Comparison of ENCODE assay signal across 9 cellular contexts in genomic region chr14:99244960-99245340, GRCh38. TPM values are rescaled to one million over a fixed set of nuclear protein-coding genes. Genes with fewer than 3 reads are reported as not detected.
DNase-seq lines count a peak whose midpoint lies in the region; ATAC-seq, FAIRE-seq and TF ChIP-seq lines count a peak whose summit lies in the region.
"Had no signal": no experiment of that assay in that cellular context is flagged by ENCODE, and none has a peak within 500 bp of the region (broad histone marks: within the 10 kb centered on the region; RNA-seq: fewer than 3 reads in every experiment).

No MANE protein-coding gene starts in this region.

- CTCF ChIA-PET in activated naive CD4-positive, alpha-beta T cell treated with anti-CD3 and anti-CD28 coated beads, Interleukin-2, amount 10 ng/mL, durations not matched to agents 7 days and 5 days (lab: Charles Lee), result interaction anchor here (1.1 to 8.9 kb wide), 4 partner anchors 11 to 57 kb away, joined by 4 to 65 read pairs (median 4); no protein-coding TSS in a partner anchor

- H3K27ac ChIP-seq in astrocyte (ENCODE audit: low read depth, low read length), result no peak overlapping the region
- H3K27ac ChIP-seq in lower lobe of right lung, result peak overlapping the region; percentile 24
- peak overlapping the region; percentile 71 to 93 (median 84) for H3K27ac ChIP-seq in thyroid gland
- no peak overlapping the region for H3K27ac ChIP-seq in GM23248

- H3K4me1 Mint-ChIP-seq in activated naive CD4-positive, alpha-beta T cell treated with anti-CD3 and anti-CD28 coated beads, Interleukin-2, amount 10 ng/mL, durations not matched to agents 7 days and 5 days, result peaks cover 86% of the 10 kb centered on the region
- H3K4me1 Mint-ChIP-seq in astrocyte (ENCODE audit: low read depth, unreplicated experiment), result peaks cover 3% of the 10 kb centered on the region

- H3K9ac ChIP-seq in astrocyte (ENCODE audit: low read length), result no peak overlapping the region
- no peak overlapping the region for H3K9ac ChIP-seq in GM23248

- peak overlapping the region; percentile 81 for H3K4me3 Mint-ChIP-seq in activated naive CD4-positive, alpha-beta T cell treated with anti-CD3 and anti-CD28 coated beads, Interleukin-2, amount 10 ng/mL, durations not matched to agents 7 days and 5 days
- H3K4me3 Mint-ChIP-seq in astrocyte (ENCODE audit: unreplicated experiment), result peak overlapping the region; percentile 62

- H3K4me3 ChIP-seq in astrocyte (ENCODE audit: insufficient read depth, low read depth, low read length), result no peak overlapping the region
- no peak overlapping the region for H3K4me3 ChIP-seq in lower lobe of right lung
- H3K4me3 ChIP-seq in thyroid gland (replicated peaks in 1 of 3), result peak overlapping the region in 1 of 3 donors; percentile 29
- no peak overlapping the region for H3K4me3 ChIP-seq in GM23248

- H3K9me2 ChIP-seq in GM23248 (ENCODE audit: insufficient read depth), result no peaks in the 10 kb centered on the region

- intact Hi-C loops in lower lobe of right lung (cut with DNase I) (no loop called here), thyroid gland (cut with DNase I) (no loop called here)

- DNase-seq in activated naive CD4-positive, alpha-beta T cell treated with anti-CD3 and anti-CD28 coated beads, Interleukin-2, amount 10 ng/mL, durations not matched to agents 7 days and 5 days, result no peak
- DNase-seq in activated naive CD4-positive, alpha-beta T cell treated with anti-CD3 and anti-CD28 coated beads, Interleukin-2, amount 50 U/mL, for 16 hours, result no peak
- DNase-seq in astrocyte (ENCODE audit: low read depth) (no peak), lower lobe of right lung (no peak), thyroid gland (peak; percentile 49 to 52), GM23248 (no peak), Ammon's horn (ENCODE audit: low spot score) (no peak)
- DNase-seq: NCI-H226 had no signal

- peak overlapping the region; percentile 97 for H3K27ac Mint-ChIP-seq in activated naive CD4-positive, alpha-beta T cell treated with anti-CD3 and anti-CD28 coated beads, Interleukin-2, amount 10 ng/mL, durations not matched to agents 7 days and 5 days
- no peak overlapping the region for H3K27ac Mint-ChIP-seq in astrocyte (ENCODE audit: unreplicated experiment)

- H2AFZ ChIP-seq in astrocyte (ENCODE audit: low read depth, low read length), result no peak overlapping the region
- no peak overlapping the region for H2AFZ ChIP-seq in GM23248

- TF ChIP-seq CTCF in astrocyte (IDR thresholded peaks at IDR 0.05; ENCODE audit: insufficient read depth, low read depth, low read length) (no peak), lower lobe of right lung (IDR thresholded peaks at IDR 0.05) (no peak), thyroid gland (IDR thresholded peaks at IDR 0.05) (no peak)

- H4K20me1 ChIP-seq in astrocyte (ENCODE audit: insufficient read depth, low read length) (peaks cover 4% of the 10 kb centered on the region), GM23248 (ENCODE audit: insufficient read depth) (no peaks in the 10 kb centered on the region)

- H3K9me3 ChIP-seq in astrocyte (ENCODE audit: insufficient read depth, low read depth, low read length) (no peaks in the 10 kb centered on the region), lower lobe of right lung (no peaks in the 10 kb centered on the region), thyroid gland (no peaks in the 10 kb centered on the region), GM23248 (ENCODE audit: low read depth) (no peaks in the 10 kb centered on the region)

- H3K4me1 ChIP-seq in astrocyte (ENCODE audit: insufficient read depth, low read length) (peaks cover 6% of the 10 kb centered on the region), lower lobe of right lung (no peaks in the 10 kb centered on the region), thyroid gland (peaks cover 27 to 49% of the 10 kb centered on the region in 2 donors), GM23248 (ENCODE audit: insufficient read depth) (no peaks in the 10 kb centered on the region)

- H3K27me3 ChIP-seq in astrocyte (ENCODE audit: insufficient read depth, low read length) (peaks cover 37% of the 10 kb centered on the region), lower lobe of right lung (ENCODE audit: low read depth) (peaks cover 64% of the 10 kb centered on the region), thyroid gland (no peaks in the 10 kb centered on the region), GM23248 (replicated peaks; ENCODE audit: insufficient read depth) (peaks cover 41% of the 10 kb centered on the region)

- FAIRE-seq in astrocyte (lab: Jason Lieb, UNC), result no peak

- H3K9me3 Mint-ChIP-seq in activated naive CD4-positive, alpha-beta T cell treated with anti-CD3 and anti-CD28 coated beads, Interleukin-2, amount 10 ng/mL, durations not matched to agents 7 days and 5 days, result no peaks in the 10 kb centered on the region
- H3K9me3 Mint-ChIP-seq in astrocyte (ENCODE audit: unreplicated experiment), result no peaks in the 10 kb centered on the region

- 25 to 30% methylated on average over 5 of the region's 5 CpGs for WGBS in thyroid gland, 2 donors
- whole genome bisulfite sequencing in GM23248 (ENCODE audit: low coverage in 1 of 2, low lambda C conversion rate in 2 of 2, missing lambda C conversion rate in 2 of 2), 2 experiments, result 64 to 66% methylated on average over 5 of the region's 5 CpGs

- no peak for ATAC-seq in lower lobe of right lung
- no peak for ATAC-seq in GM18519 (IDR thresholded peaks at IDR 0.05; ENCODE audit: low FRiP score, unreplicated experiment)

- H3F3A ChIP-seq in GM23248 (ENCODE audit: insufficient read depth), result no peaks in the 10 kb centered on the region

- no peaks in the 10 kb centered on the region for H3K27me3 Mint-ChIP-seq in activated naive CD4-positive, alpha-beta T cell treated with anti-CD3 and anti-CD28 coated beads, Interleukin-2, amount 10 ng/mL, durations not matched to agents 7 days and 5 days
- peaks cover 56% of the 10 kb centered on the region for H3K27me3 Mint-ChIP-seq in astrocyte (ENCODE audit: low read depth, unreplicated experiment)

- in situ Hi-C loops in GM23248 (cut with MboI), result no loop called here

- no peak overlapping the region for H3K4me2 ChIP-seq in astrocyte (ENCODE audit: low read length)
- no peak overlapping the region for H3K4me2 ChIP-seq in GM23248 (ENCODE audit: unreplicated experiment)

- peak in 1 of 2 donors; percentile 6 for TF ChIP-seq POLR2A in thyroid gland (IDR thresholded peaks at IDR 0.05)

- H3K36me3 ChIP-seq in astrocyte (ENCODE audit: insufficient read depth, low read length) (no peaks in the 10 kb centered on the region), lower lobe of right lung (no peaks in the 10 kb centered on the region), thyroid gland (no peaks in the 10 kb centered on the region), GM23248 (ENCODE audit: low read depth) (no peaks in the 10 kb centered on the region)

- H3K79me2 ChIP-seq in astrocyte (ENCODE audit: insufficient read depth, low read length), result no peaks in the 10 kb centered on the region
- no peaks in the 10 kb centered on the region for H3K79me2 ChIP-seq in GM23248 (ENCODE audit: insufficient read depth)

- H3K36me3 Mint-ChIP-seq in activated naive CD4-positive, alpha-beta T cell treated with anti-CD3 and anti-CD28 coated beads, Interleukin-2, amount 10 ng/mL, durations not matched to agents 7 days and 5 days, result peaks cover 74% of the 10 kb centered on the region
- H3K36me3 Mint-ChIP-seq in astrocyte (ENCODE audit: low read depth, unreplicated experiment), result peaks cover 2% of the 10 kb centered on the region

RNA-seq across cellular contexts. Expression of gene BCL11B, which starts 27.0 kb away (rescaled TPM):
- total RNA-seq in astrocyte (1.1 and 2.0 TPM in 2 replicates), lower lobe of right lung (2.3 TPM), thyroid gland (1 to 10 TPM in 3 of 4 donors, under 1 TPM in 1; 0.81 to 4.3 (median 2.3) TPM)
- total RNA-seq in GM23248 (2014; rRNA removed; shearing (Covaris generic)), result not detected in 2 replicates
- polyA plus RNA-seq in GM23248 (2016; fragmentation: Nextera tagmentation; extraction: Ambion mirVana), result not detected in 2 replicates

Comparison
In these comparisons a context has a peak if more than half of its experiments do, and no peak if none do; other contexts are left out.
1. DNase-seq: peak in thyroid gland (2 of 2); none in activated naive CD4-positive, alpha-beta T cell treated with anti-CD3 and anti-CD28 coated beads, Interleukin-2, amount 10 ng/mL, durations not matched to agents 7 days and 5 days (single experiment), activated naive CD4-positive, alpha-beta T cell treated with anti-CD3 and anti-CD28 coated beads, Interleukin-2, amount 50 U/mL, for 16 hours (single experiment), astrocyte (single experiment), lower lobe of right lung (single experiment), GM23248 (single experiment) and Ammon's horn (single experiment).
2. H3K27ac ChIP-seq: peak in lower lobe of right lung (single experiment) and thyroid gland (3 of 3); none in astrocyte (single experiment) and GM23248 (single experiment).